In genomic region chr6:132872923-132873322, GRCh38 we compare ENCODE assay signal across 14 cellular contexts. TPM values are rescaled to one million over a fixed set of nuclear protein-coding genes. Genes with fewer than 3 reads are reported as not detected.
DNase-seq lines count a peak whose midpoint lies in the region; ATAC-seq and TF ChIP-seq lines count a peak whose summit lies in the region.
"Had no signal": no experiment of that assay in that cellular context is flagged by ENCODE, and none has a peak within 500 bp of the region (broad histone marks: within the 10 kb centered on the region; RNA-seq: fewer than 3 reads in every experiment).

No MANE protein-coding gene starts in this region.

- ATAC-seq in GM18499 (IDR thresholded peaks at IDR 0.05; ENCODE audit: insufficient read depth, unreplicated experiment): peak; percentile 100
- ATAC-seq in GM19395 (IDR thresholded peaks at IDR 0.05; ENCODE audit: unreplicated experiment): peak; percentile 100
- ATAC-seq in HG02798 (IDR thresholded peaks at IDR 0.05; ENCODE audit: poor library complexity, unreplicated experiment): peak; percentile 100
- peak; percentile 100 for ATAC-seq in HG03469 (IDR thresholded peaks at IDR 0.05; ENCODE audit: unreplicated experiment)
- ATAC-seq: effector memory CD8-positive, alpha-beta T cell; K562 had no signal

- intact Hi-C loops in Calu3 (cut with micrococcal nuclease; ENCODE audit: unreplicated experiment): no loop called here

- no peaks in the 10 kb centered on the region for H3K27me3 Mint-ChIP-seq in Calu3 (ENCODE audit: unreplicated experiment)

- BruUV-seq in Calu3 (replicated peaks; lab: Mats Ljungman, UMichigan): no TSS peak

- peaks cover 7% of the 10 kb centered on the region for H3K9me3 Mint-ChIP-seq in Calu3 (ENCODE audit: low read depth, unreplicated experiment)

- H3K4me3 Mint-ChIP-seq in Calu3 (ENCODE audit: low read depth, unreplicated experiment): no peak overlapping the region
- H3K4me3 Mint-ChIP-seq: activated CD4-positive, alpha-beta T cell treated with anti-CD3 and anti-CD28 coated beads, Interleukin-2, amount 10 ng/mL, durations not matched to agents 24 days and 14 days; CD4-positive, alpha-beta memory T cell; effector memory CD8-positive, alpha-beta T cell had no signal

- no peak for TF ChIP-seq CTCF in Calu3 (IDR thresholded peaks at IDR 0.05; ENCODE audit: unreplicated experiment)

- H3K27ac Mint-ChIP-seq in Calu3 (ENCODE audit: unreplicated experiment): no peak overlapping the region
- H3K27ac Mint-ChIP-seq: activated CD4-positive, alpha-beta T cell treated with anti-CD3 and anti-CD28 coated beads, Interleukin-2, amount 10 ng/mL, durations not matched to agents 24 days and 14 days; CD4-positive, alpha-beta memory T cell; effector memory CD8-positive, alpha-beta T cell had no signal

- CTCF ChIA-PET in Calu3 (lab: Charles Lee): interaction anchor here (0.5 kb wide), 1 partner anchor 53 kb away, joined by 4 read pairs; no protein-coding TSS in a partner anchor

- H3K36me3 Mint-ChIP-seq in Calu3 (ENCODE audit: insufficient read depth, unreplicated experiment): no peaks in the 10 kb centered on the region
- H3K36me3 Mint-ChIP-seq: CD4-positive, alpha-beta memory T cell had no signal

- no peaks in the 10 kb centered on the region for H3K4me1 Mint-ChIP-seq in Calu3 (ENCODE audit: low read depth, unreplicated experiment)
- H3K4me1 Mint-ChIP-seq: CD4-positive, alpha-beta memory T cell had no signal

- no peak for DNase-seq in activated CD4-positive, CD25-positive, alpha-beta regulatory T cell (lab: John Stamatoyannopoulos, UW)
- DNase-seq in kidney tubule cell (ENCODE audit: low spot score): no peak
- DNase-seq in Calu3: no peak
- no peak for DNase-seq in amniotic stem cell (lab: John Stamatoyannopoulos, UW)
- DNase-seq: activated CD4-positive, alpha-beta T cell treated with anti-CD3 and anti-CD28 coated beads, Interleukin-2, amount 10 ng/mL, durations not matched to agents 24 days and 14 days; CD4-positive, alpha-beta memory T cell; effector memory CD8-positive, alpha-beta T cell; NCI-H446; stimulated activated naive CD4-positive, alpha-beta T cell treated with Interleukin-2 at 50 U/mL for 16 hours had no signal

RNA-seq across cellular contexts. Expression of gene RPS12, which starts 58.6 kb away (rescaled TPM):
- 1,002 and 1,082 TPM in 2 replicates for total RNA-seq in Calu3 (2022)
